In the genomic region with DNA sequence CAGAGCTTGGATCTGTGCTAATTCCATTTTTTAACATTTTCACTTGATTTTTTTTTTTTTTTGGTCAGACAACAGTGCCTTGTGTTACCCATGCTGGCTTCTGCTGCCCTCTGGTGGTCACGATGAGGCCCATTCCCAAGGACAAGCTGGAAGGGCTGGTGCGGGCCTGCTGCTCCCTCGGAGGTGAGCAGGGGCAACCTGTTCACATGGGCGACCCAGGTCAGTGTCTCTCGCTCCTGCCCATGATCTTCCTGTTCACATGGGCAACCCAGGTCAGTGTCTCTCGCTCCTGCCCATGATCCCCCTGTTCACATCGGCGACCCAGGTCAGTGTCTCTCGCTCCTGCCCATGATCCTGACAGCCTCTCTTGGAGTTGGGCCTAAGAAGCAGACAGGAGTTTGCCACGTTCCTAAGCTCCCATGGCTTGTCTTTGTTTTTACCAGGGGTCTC, we compare ENCODE assay signal across 8 cellular contexts. TPM values are rescaled to one million over a fixed set of nuclear protein-coding genes. Genes with fewer than 3 reads are reported as not detected.
DNase-seq lines count a peak whose midpoint lies in the region; ATAC-seq and TF ChIP-seq lines count a peak whose summit lies in the region.

No MANE protein-coding gene starts in this region.

- H3K9ac ChIP-seq in NT2/D1 (ENCODE audit: insufficient read length, low read depth) (no peak overlapping the region), mucosa of stomach (ENCODE audit: low read length) (peak overlapping the region; percentile 23)

- H3K9me3 ChIP-seq in NT2/D1 (ENCODE audit: insufficient read depth, low read length) (no peaks in the 10 kb centered on the region), mucosa of stomach (ENCODE audit: control insufficient read depth, low read length) (no peaks in the 10 kb centered on the region)

- H3K36me3 ChIP-seq in NT2/D1 (ENCODE audit: insufficient read depth, insufficient read length, low read length), result peaks cover 45% of the 10 kb centered on the region
- H3K36me3 ChIP-seq in mucosa of stomach (ENCODE audit: control insufficient read depth, insufficient read depth, low read length), result peaks cover 21% of the 10 kb centered on the region

- H3K4me3 ChIP-seq in NT2/D1 (ENCODE audit: insufficient read length, low read depth) (no peak overlapping the region), epithelial cell of proximal tubule (ENCODE audit: low read depth, low read length) (no peak overlapping the region), mucosa of stomach (ENCODE audit: low read length) (no peak overlapping the region)

- peak; percentile 86 for TF ChIP-seq CTCF in epithelial cell of proximal tubule (conservative IDR thresholded peaks at IDR 0.05; ENCODE audit: low read depth, low read length)

- peak; percentile 57 for ATAC-seq in HG02870 (IDR thresholded peaks at IDR 0.05; ENCODE audit: unreplicated experiment)
- ATAC-seq in GM18861 (IDR thresholded peaks at IDR 0.05; ENCODE audit: unreplicated experiment), result no peak

- DNase-seq in CMK (ENCODE audit: low read depth) (peak; percentile 35), NT2/D1 (ENCODE audit: low read depth, low spot score) (peak; percentile 66), activated T-cell treated with anti-CD3 and anti-CD28 coated beads for 24 hours (ENCODE audit: low read depth) (peak; percentile 70), epithelial cell of proximal tubule (ENCODE audit: low read depth) (no peak)
- peak; percentile 45 to 54 for DNase-seq in stimulated activated CD8-positive, alpha-beta memory T cell treated with anti-CD3 and anti-CD28 coated beads, Interleukin-4, amount 100 ng/mL, for 4 hours (ENCODE audit: low read depth in 2 of 2, low spot score in 1 of 2)

- H3K27me3 ChIP-seq in NT2/D1 (ENCODE audit: insufficient read depth, insufficient read length) (no peaks in the 10 kb centered on the region), mucosa of stomach (ENCODE audit: control insufficient read depth, insufficient read depth, low read length) (no peaks in the 10 kb centered on the region)

- H3K4me1 ChIP-seq in NT2/D1 (ENCODE audit: insufficient read depth, insufficient read length) (no peaks in the 10 kb centered on the region), mucosa of stomach (ENCODE audit: control insufficient read depth, insufficient read depth, low read length) (peaks cover 22% of the 10 kb centered on the region)

RNA-seq across cellular contexts. Expression of a gene that starts 59.4 kb away (rescaled TPM):
- total RNA-seq in epithelial cell of proximal tubule, result 21.6 and 27.9 TPM in 2 replicates
